In genomic region chr6:167351656-167352354, GRCh38 we compare ENCODE assay signal across 8 cellular contexts. TPM values are rescaled to one million over a fixed set of nuclear protein-coding genes. Genes with fewer than 3 reads are reported as not detected.
A peak's percentile ranks its signal among the peaks of the same experiment; 100 is the strongest.
DNase-seq lines count a peak whose midpoint lies in the region; ATAC-seq and TF ChIP-seq lines count a peak whose summit lies in the region.

No MANE protein-coding gene starts in this region.

- peaks cover 39% of the 10 kb centered on the region for H3K27me3 Mint-ChIP-seq in nephron (ENCODE audit: low read depth)

- peak overlapping the region; percentile 87 to 90 for H3K27ac Mint-ChIP-seq in activated naive CD4-positive, alpha-beta T cell treated with anti-CD3 and anti-CD28 coated beads, Interleukin-2, amount 50 U/mL, for 72 hours
- no peak overlapping the region for H3K27ac Mint-ChIP-seq in nephron

- H3K36me3 Mint-ChIP-seq in activated naive CD4-positive, alpha-beta T cell treated with anti-CD3 and anti-CD28 coated beads, Interleukin-2, amount 50 U/mL, for 72 hours = peaks cover 10 to 20% of the 10 kb centered on the region in 2 donors
- peaks cover 5% of the 10 kb centered on the region for H3K36me3 Mint-ChIP-seq in nephron (ENCODE audit: low read depth)

- DNase-seq in activated naive CD4-positive, alpha-beta T cell treated with anti-CD3 and anti-CD28 coated beads, Interleukin-2, amount 50 U/mL, for 72 hours (ENCODE audit: low spot score in 2 of 2) = no peak
- no peak for DNase-seq in HK-2 (ENCODE audit: unreplicated experiment)
- DNase-seq in occipital lobe (lab: John Stamatoyannopoulos, UW) = no peak
- no peak for DNase-seq in effector CD4-positive, alpha-beta T cell
- DNase-seq in hypothalamus (lab: John Stamatoyannopoulos, UW) = no peak

- no peaks in the 10 kb centered on the region for H3K9me3 Mint-ChIP-seq in activated naive CD4-positive, alpha-beta T cell treated with anti-CD3 and anti-CD28 coated beads, Interleukin-2, amount 50 U/mL, for 72 hours
- H3K9me3 Mint-ChIP-seq in nephron = peaks cover 7% of the 10 kb centered on the region

- peak overlapping the region; percentile 80 to 84 (median 81) for H3K4me3 Mint-ChIP-seq in nephron

- peak in 2 of 3 experiments; percentile 6 to 20 for TF ChIP-seq CTCF in nephron (IDR thresholded peaks at IDR 0.05; ENCODE audit: unreplicated experiment in 3 of 3)

- H3K4me1 Mint-ChIP-seq in nephron = peaks cover 10% of the 10 kb centered on the region

- ATAC-seq in GM18498 (IDR thresholded peaks at IDR 0.05; ENCODE audit: unreplicated experiment) (peak; percentile 40), HG02884 (IDR thresholded peaks at IDR 0.05; ENCODE audit: unreplicated experiment) (peak; percentile 40)
- peak; percentile 21 to 42 for ATAC-seq in activated naive CD4-positive, alpha-beta T cell treated with anti-CD3 and anti-CD28 coated beads, Interleukin-2, amount 50 U/mL, for 72 hours

RNA-seq across cellular contexts. Expression of gene TTLL2, which starts 26.9 kb away (rescaled TPM):
- total RNA-seq in activated naive CD4-positive, alpha-beta T cell treated with anti-CD3 and anti-CD28 coated beads, Interleukin-2, amount 50 U/mL, for 72 hours = not detected
- total RNA-seq in occipital lobe = 0.16 TPM

Comparison
In these comparisons a context has a peak if more than half of its experiments do, and no peak if none do; other contexts are left out.
1. H3K27ac Mint-ChIP-seq: peak in activated naive CD4-positive, alpha-beta T cell treated with anti-CD3 and anti-CD28 coated beads, Interleukin-2, amount 50 U/mL, for 72 hours (2 of 2); none in nephron (0 of 3).
2. Peak in every context shown above with its lines, with median percentiles within 50 percentile points of each other: ATAC-seq.